13 cellular contexts compared by ENCODE assay signal in the genomic region with DNA sequence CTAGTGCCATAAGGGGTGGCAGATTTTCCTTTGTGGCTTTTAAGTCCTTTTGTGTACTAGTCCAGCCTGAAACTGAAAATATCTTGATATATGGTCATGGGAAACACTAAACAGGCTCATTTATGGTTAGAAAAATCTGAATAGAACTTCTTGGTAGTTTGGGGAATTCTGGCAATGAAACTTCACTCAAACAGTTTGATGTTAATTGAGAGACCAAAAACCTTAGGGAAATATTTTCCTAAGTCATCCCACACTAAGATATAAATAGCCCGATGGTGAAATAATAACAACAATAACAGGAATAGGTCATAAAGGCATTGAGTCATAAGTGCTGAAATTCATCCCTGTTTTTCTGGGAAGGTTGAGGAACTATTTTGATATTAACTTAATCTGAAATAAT.
DNase-seq lines count a peak whose midpoint lies in the region; ATAC-seq, FAIRE-seq and TF ChIP-seq lines count a peak whose summit lies in the region.
"Had no signal": no experiment of that assay in that cellular context is flagged by ENCODE, and none has a peak within 500 bp of the region (broad histone marks: within the 10 kb centered on the region; RNA-seq: fewer than 3 reads in every experiment).

No MANE protein-coding gene starts in this region.

- TF ChIP-seq CTCF in bronchial epithelial cell (IDR thresholded peaks at IDR 0.05; ENCODE audit: insufficient read depth, low read length, severe bottlenecking), result no peak

- H3K4me3 ChIP-seq in bronchial epithelial cell (ENCODE audit: low read depth, low read length) (no peak overlapping the region), H7 (ENCODE audit: insufficient read depth, low read depth, low read length) (no peak overlapping the region)
- H3K4me3 ChIP-seq: right lobe of liver had no signal

- FAIRE-seq in bronchial epithelial cell (lab: Jason Lieb, UNC), result no peak

- DNase-seq in H4 (ENCODE audit: low spot score) (peak; percentile 5), bronchial epithelial cell (ENCODE audit: low read depth) (peak; percentile 81), iris pigment epithelial cell (ENCODE audit: low read depth) (peak; percentile 64), stromal cell of bone marrow (ENCODE audit: low read depth) (peak; percentile 86), H7 (no peak), OCI-M2 (lab: John Stamatoyannopoulos, UW; ENCODE audit: unreplicated experiment) (no peak)
- no peak for DNase-seq in activated effector memory CD4-positive, alpha-beta T cell treated with anti-CD3 and anti-CD28 coated beads, Interleukin-2, amount 50 U/mL, for 16 hours
- DNase-seq: activated T-cell treated with anti-CD3 and anti-CD28 coated beads, Interleukin-2, amount 50 U/mL, for 48 hours; Caco-2; right lobe of liver; SHP77; WERI-Rb-1 had no signal

- no peaks in the 10 kb centered on the region for H3K36me3 ChIP-seq in bronchial epithelial cell (ENCODE audit: control insufficient read depth, insufficient read depth, low read length)
- H3K36me3 ChIP-seq in H7 (replicated peaks; ENCODE audit: control insufficient read depth, insufficient read depth, low read length), result no peaks in the 10 kb centered on the region
- H3K36me3 ChIP-seq: right lobe of liver, WERI-Rb-1 had no signal

- no peak for ATAC-seq in GM19035 (IDR thresholded peaks at IDR 0.05; ENCODE audit: unreplicated experiment)
- ATAC-seq: right lobe of liver had no signal

- H3K27me3 ChIP-seq in bronchial epithelial cell (ENCODE audit: control insufficient read depth, insufficient read depth, low read length) (no peaks in the 10 kb centered on the region), H7 (ENCODE audit: control insufficient read depth, insufficient read depth, low read length) (no peaks in the 10 kb centered on the region)
- H3K27me3 ChIP-seq: right lobe of liver had no signal

Comparison
In these comparisons a context has a peak if more than half of its experiments do, and no peak if none do; other contexts are left out.
1. DNase-seq: peak in H4 (single experiment), bronchial epithelial cell (single experiment), iris pigment epithelial cell (single experiment) and stromal cell of bone marrow (single experiment); none in H7 (single experiment), OCI-M2 (single experiment) and activated effector memory CD4-positive, alpha-beta T cell treated with anti-CD3 and anti-CD28 coated beads, Interleukin-2, amount 50 U/mL, for 16 hours (single experiment).